ENCODE assay signal across 14 cellular contexts in genomic region chr1:232853994-232854532, GRCh38. TPM values are rescaled to one million over a fixed set of nuclear protein-coding genes. Genes with fewer than 3 reads are reported as not detected.
DNase-seq lines count a peak whose midpoint lies in the region; ATAC-seq, FAIRE-seq and TF ChIP-seq lines count a peak whose summit lies in the region.
"Had no signal": no experiment of that assay in that cellular context is flagged by ENCODE, and none has a peak within 500 bp of the region (broad histone marks: within the 10 kb centered on the region; RNA-seq: fewer than 3 reads in every experiment).

No MANE protein-coding gene starts in this region.

- dilution Hi-C loops in mammary epithelial cell (cut with HindIII; ENCODE audit: low sequenced_read_pairs), result no loop called here

- H2BK5ac ChIP-seq in H9 (ENCODE audit: insufficient read length, low read length), result no peak overlapping the region

- no peaks in the 10 kb centered on the region for H3K36me3 ChIP-seq in mammary epithelial cell (ENCODE audit: insufficient read depth, low read length)
- H3K36me3 ChIP-seq: heart left ventricle, sigmoid colon had no signal

- H2BK120ac ChIP-seq in H9 (ENCODE audit: low read depth, low read length, poor library complexity, severe bottlenecking), result no peak overlapping the region

- no peaks in the 10 kb centered on the region for H3K23me2 ChIP-seq in H9 (ENCODE audit: insufficient read length, low read depth, low read length, poor library complexity, severe bottlenecking)

- no peak overlapping the region for H4K5ac ChIP-seq in H9 (ENCODE audit: insufficient read length, low read depth, low read length)

- 89% methylated on average over 6 of the region's 6 CpGs for WGBS in mammary epithelial cell (ENCODE audit: low coverage, missing lambda C conversion rate)
- WGBS in H9 (ENCODE audit: extremely low coverage, insufficient read length, low lambda C conversion rate), result no CpG with 5 or more reads among the region's 6 CpGs

- in situ Hi-C loops in mammary epithelial cell (cut with MboI; ENCODE audit: low sequenced_read_pairs in 2 of 2), result no loop called here

- no peak overlapping the region for H3K14ac ChIP-seq in H9 (ENCODE audit: insufficient read depth, low read length)

- intact Hi-C loops in MCF 10A (cut with micrococcal nuclease) (no loop called here), mammary epithelial cell (cut with micrococcal nuclease) (no loop called here)

- H3K56ac ChIP-seq in H9 (ENCODE audit: insufficient read length, low read depth, low read length), result no peak overlapping the region

- H3K9ac ChIP-seq in mammary epithelial cell (ENCODE audit: insufficient read depth, low read length), result no peak overlapping the region
- no peak overlapping the region for H3K9ac ChIP-seq in H9 (ENCODE audit: extremely low read depth, insufficient read length, low read length)

- H3K4me3 Mint-ChIP-seq in MCF 10A (ENCODE audit: unreplicated experiment) (no peak overlapping the region), HFFc6 (no peak overlapping the region), H9 (no peak overlapping the region)
- H3K4me3 Mint-ChIP-seq: activated T-helper 1 cell treated with anti-CD3 and anti-CD28 coated beads, Interleukin-12 subunit alpha, Interleukin-12 subunit beta, Interleukin-2, Interleukin-4 antibody, amounts not matched to agents 30 ng/mL and 10 ng/mL and 1 ng/mL, durations not matched to agents 14 hours and 24 hours and 36 hours had no signal

- H4K8ac ChIP-seq in H9 (replicated peaks; ENCODE audit: insufficient read length, low read depth, low read length), result no peak overlapping the region

- no peak overlapping the region for H2BK15ac ChIP-seq in H9 (ENCODE audit: low read depth, low read length)

- no peaks in the 10 kb centered on the region for H3K9me3 Mint-ChIP-seq in MCF 10A (ENCODE audit: unreplicated experiment)
- H3K9me3 Mint-ChIP-seq in HFFc6, result peaks cover 20% of the 10 kb centered on the region
- no peaks in the 10 kb centered on the region for H3K9me3 Mint-ChIP-seq in H9
- H3K9me3 Mint-ChIP-seq: activated T-helper 1 cell treated with anti-CD3 and anti-CD28 coated beads, Interleukin-12 subunit alpha, Interleukin-12 subunit beta, Interleukin-2, Interleukin-4 antibody, amounts not matched to agents 30 ng/mL and 10 ng/mL and 1 ng/mL, durations not matched to agents 14 hours and 24 hours and 36 hours had no signal

- no peak overlapping the region for H3K18ac ChIP-seq in H9 (ENCODE audit: insufficient read length, low read depth, low read length)

- H2AFZ ChIP-seq in mammary epithelial cell (ENCODE audit: low read depth, low read length) (no peak overlapping the region), H9 (ENCODE audit: low read length) (no peak overlapping the region)

- peaks cover 7% of the 10 kb centered on the region for H3K27me3 Mint-ChIP-seq in MCF 10A (ENCODE audit: insufficient read depth, unreplicated experiment)
- no peaks in the 10 kb centered on the region for H3K27me3 Mint-ChIP-seq in HFFc6 (ENCODE audit: insufficient read depth)
- H3K27me3 Mint-ChIP-seq in H9 (ENCODE audit: low read depth), result peaks cover 2% of the 10 kb centered on the region; the same call in 1 of the 2 replicates

- H3K27ac Mint-ChIP-seq in MCF 10A (ENCODE audit: low read depth, unreplicated experiment) (no peak overlapping the region), HFFc6 (no peak overlapping the region), H9 (no peak overlapping the region)
- H3K27ac Mint-ChIP-seq: activated T-helper 1 cell treated with anti-CD3 and anti-CD28 coated beads, Interleukin-12 subunit alpha, Interleukin-12 subunit beta, Interleukin-2, Interleukin-4 antibody, amounts not matched to agents 30 ng/mL and 10 ng/mL and 1 ng/mL, durations not matched to agents 14 hours and 24 hours and 36 hours had no signal

- H3K36me3 Mint-ChIP-seq in MCF 10A (ENCODE audit: insufficient read depth, unreplicated experiment) (no peaks in the 10 kb centered on the region), HFFc6 (ENCODE audit: low read depth) (no peaks in the 10 kb centered on the region), H9 (ENCODE audit: insufficient read depth in 1 of 3, low read depth in 3 of 3) (no peaks in the 10 kb centered on the region)

- H4K91ac ChIP-seq in H9 (ENCODE audit: insufficient read length, low read depth, low read length), result no peak overlapping the region

- no peak overlapping the region for H3K23ac ChIP-seq in H9 (ENCODE audit: insufficient read length, low read depth, low read length)

- no peak for TF ChIP-seq CTCF in MCF 10A (IDR thresholded peaks at IDR 0.05; ENCODE audit: unreplicated experiment)
- TF ChIP-seq CTCF in mammary epithelial cell (conservative IDR thresholded peaks at IDR 0.05 in 1 of 2, IDR thresholded peaks at IDR 0.05 in 1 of 2; ENCODE audit: extremely low read depth in 1 of 2, insufficient read depth in 1 of 2, low read depth in 1 of 2, low read length in 2 of 2), result no peak
- TF ChIP-seq CTCF in fibroblast of pulmonary artery (IDR thresholded peaks at IDR 0.05; ENCODE audit: low read length, missing control alignments), result no peak
- TF ChIP-seq CTCF in HFFc6 (IDR thresholded peaks at IDR 0.05), result no peak
- no peak for TF ChIP-seq CTCF in H9 (conservative IDR thresholded peaks at IDR 0.05)

- H3K79me2 ChIP-seq in mammary epithelial cell (ENCODE audit: insufficient read depth, low read length) (no peaks in the 10 kb centered on the region), H9 (ENCODE audit: insufficient read depth, low read length) (no peaks in the 10 kb centered on the region)

- H4K20me1 ChIP-seq in mammary epithelial cell (ENCODE audit: insufficient read depth, low read length) (no peaks in the 10 kb centered on the region), H9 (ENCODE audit: control insufficient read depth, insufficient read depth, insufficient read length) (no peaks in the 10 kb centered on the region)

- POLR2A ChIA-PET in MCF 10A (lab: Yijun Ruan, JAX), result interaction anchor here (0.7 to 1.2 kb wide), 4 partner anchors 12 to 182 kb away, joined by 3 to 5 read pairs (median 3); no protein-coding TSS in a partner anchor

- no peak overlapping the region for H3K4ac ChIP-seq in H9 (ENCODE audit: low read depth, low read length)

- no peak overlapping the region for H3T11ph ChIP-seq in H9 (ENCODE audit: low read length)

- H2BK20ac ChIP-seq in H9 (ENCODE audit: low read depth, low read length, poor library complexity, severe bottlenecking), result no peak overlapping the region

- H3K27ac ChIP-seq in mammary epithelial cell (ENCODE audit: insufficient read depth, low read depth, low read length) (no peak overlapping the region), H9 (ENCODE audit: insufficient read length, low read depth, low read length) (no peak overlapping the region)
- H3K27ac ChIP-seq: C4-2B, heart left ventricle, sigmoid colon had no signal

- BruUV-seq in MCF 10A (replicated peaks; lab: Mats Ljungman, UMichigan) (no TSS peak), mammary epithelial cell (replicated peaks; lab: Mats Ljungman, UMichigan) (no TSS peak)

- H2BK12ac ChIP-seq in H9 (ENCODE audit: insufficient read length, low read depth, low read length), result no peak overlapping the region

- FAIRE-seq in RCC 7860 (lab: Jason Lieb, UNC), result peak; percentile 99

- H3K9me3 ChIP-seq in mammary epithelial cell (replicated peaks; ENCODE audit: insufficient read depth, low read length) (no peaks in the 10 kb centered on the region), H9 (ENCODE audit: control insufficient read depth, low read depth, low read length) (no peaks in the 10 kb centered on the region)
- H3K9me3 ChIP-seq: heart left ventricle, sigmoid colon had no signal

- CTCF ChIA-PET in MCF 10A (lab: Yijun Ruan, JAX) (interaction anchor here (0.7 to 1.4 kb wide), 4 partner anchors 14 to 83 kb away, joined by 3 to 5 read pairs (median 4); no protein-coding TSS in a partner anchor), mammary epithelial cell (lab: Charles Lee; ENCODE audit: low non-redundant PET) (no interaction called here)

- no peaks in the 10 kb centered on the region for H3K4me1 Mint-ChIP-seq in MCF 10A (ENCODE audit: insufficient read depth, unreplicated experiment)
- no peaks in the 10 kb centered on the region for H3K4me1 Mint-ChIP-seq in HFFc6 (ENCODE audit: low read depth)
- no peaks in the 10 kb centered on the region for H3K4me1 Mint-ChIP-seq in H9

- H3K4me2 ChIP-seq in mammary epithelial cell (ENCODE audit: insufficient read depth, low read depth, low read length) (no peak overlapping the region), H9 (ENCODE audit: insufficient read depth, insufficient read length, low read length) (no peak overlapping the region)

- no peak for ATAC-seq in HG03045 (IDR thresholded peaks at IDR 0.05; ENCODE audit: unreplicated experiment)
- ATAC-seq: heart left ventricle, Panc1 had no signal

- peak; percentile 22 for DNase-seq in MCF 10A (ENCODE audit: unreplicated experiment)
- DNase-seq in mammary epithelial cell, result no peak
- peak; percentile 96 for DNase-seq in RCC 7860 (ENCODE audit: low spot score)
- DNase-seq in fibroblast of pulmonary artery (ENCODE audit: low read depth), result peak; percentile 28
- no peak for DNase-seq in stimulated activated naive CD4-positive, alpha-beta T cell (lab: John Stamatoyannopoulos, UW)
- no peak for DNase-seq in HFFc6
- DNase-seq in H9, result no peak
- DNase-seq: heart left ventricle, mesendoderm, sigmoid colon had no signal

- H3K4me3 ChIP-seq in mammary epithelial cell (replicated peaks in 1 of 3; ENCODE audit: insufficient read depth in 1 of 3, low read depth in 2 of 3, low read length in 3 of 3), result no peak overlapping the region
- H3K4me3 ChIP-seq in fibroblast of pulmonary artery (replicated peaks; ENCODE audit: low read depth, low read length), result no peak overlapping the region
- H3K4me3 ChIP-seq: heart left ventricle, sigmoid colon had no signal

- H3K79me1 ChIP-seq in H9 (ENCODE audit: insufficient read depth, low read depth, low read length, poor library complexity, severe bottlenecking), result no peaks in the 10 kb centered on the region

- no peaks in the 10 kb centered on the region for H3K4me1 ChIP-seq in mammary epithelial cell (ENCODE audit: insufficient read depth, low read length)
- H3K4me1 ChIP-seq in H9 (ENCODE audit: insufficient read depth, low read length), result no peaks in the 10 kb centered on the region
- H3K4me1 ChIP-seq: heart left ventricle, sigmoid colon had no signal

- H3K27me3 ChIP-seq in mammary epithelial cell (ENCODE audit: insufficient read depth, low read length), result peaks cover 3% of the 10 kb centered on the region
- no peaks in the 10 kb centered on the region for H3K27me3 ChIP-seq in H9 (ENCODE audit: insufficient read depth, low read length)
- H3K27me3 ChIP-seq: heart left ventricle, sigmoid colon had no signal

- H2AK5ac ChIP-seq in H9 (ENCODE audit: insufficient read length, low read length), result no peak overlapping the region

RNA-seq across cellular contexts. Expression of gene MAP10, which starts 48.8 kb away (rescaled TPM):
- total RNA-seq in MCF 10A (2022) (not detected in 2 replicates), mammary epithelial cell (1 to 10 TPM in 1 of 2 donors, under 1 TPM in 1; 0.14 to 1.8 TPM), H9 (2021) (1.2 and 1.3 TPM in 2 replicates)
- 0.34 TPM for polyA plus RNA-seq in mammary epithelial cell
- not detected for polyA minus RNA-seq in mammary epithelial cell
- under 1 TPM; 0.07 to 0.66 (median 0.49) TPM for total RNA-seq in HFFc6 (2021; fragmentation: NEBNext Ultra II Directional; extraction: Animal tissue kit (Norgen Biotek cat#: 25700))

Comparison
In these comparisons a context has a peak if more than half of its experiments do, and no peak if none do; other contexts are left out.
1. DNase-seq: peak in MCF 10A (single experiment), RCC 7860 (single experiment) and fibroblast of pulmonary artery (single experiment); none in mammary epithelial cell (single experiment), stimulated activated naive CD4-positive, alpha-beta T cell (0 of 6), HFFc6 (single experiment) and H9 (single experiment).